ENCODE assay signal across 21 cellular contexts in the genomic region with DNA sequence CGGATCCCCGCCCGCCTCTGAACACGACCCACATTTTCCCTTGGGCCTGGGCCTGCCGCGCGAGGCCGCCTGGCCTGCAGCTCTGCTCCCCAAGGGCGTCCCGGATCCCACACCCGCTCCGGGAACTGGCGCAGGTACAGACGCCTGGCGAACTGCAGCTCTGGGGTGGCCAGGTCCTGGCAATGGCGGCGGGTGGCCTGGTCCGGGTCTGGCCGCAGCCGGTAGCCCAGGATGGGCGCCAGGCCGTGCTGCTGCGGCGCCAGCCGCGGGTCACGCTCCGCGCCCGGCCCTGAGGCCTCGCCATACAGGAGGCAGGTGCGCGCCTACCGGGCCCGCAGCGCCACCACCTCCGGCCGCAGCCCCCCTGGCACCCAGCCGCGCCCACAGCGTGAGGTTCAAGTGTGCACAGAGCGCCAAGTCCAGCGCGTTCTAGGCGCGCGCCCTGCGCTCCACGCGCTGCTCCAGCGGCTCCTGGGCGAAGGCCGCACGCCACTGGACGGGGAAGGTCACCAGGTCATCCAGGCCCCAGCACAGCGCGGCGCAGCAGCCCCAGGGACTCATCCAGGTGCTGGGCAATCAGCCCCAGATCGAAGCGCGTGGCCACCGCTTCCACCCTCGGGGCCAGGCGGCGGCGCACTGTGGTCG. TPM values are rescaled to one million over a fixed set of nuclear protein-coding genes. Genes with fewer than 3 reads are reported as not detected.
A peak's percentile ranks its signal among the peaks of the same experiment; 100 is the strongest.
DNase-seq lines count a peak whose midpoint lies in the region; ATAC-seq and TF ChIP-seq lines count a peak whose summit lies in the region.
"Had no signal": no experiment of that assay in that cellular context is flagged by ENCODE, and none has a peak within 500 bp of the region (broad histone marks: within the 10 kb centered on the region; RNA-seq: fewer than 3 reads in every experiment).

No MANE protein-coding gene starts in this region.

- peaks cover 21% of the 10 kb centered on the region for H3K4me1 Mint-ChIP-seq in activated CD8-positive, alpha-beta T cell treated with anti-CD3 and anti-CD28 coated beads, Interleukin-2, amount 10 ng/mL, durations not matched to agents 7 days and 5 days (ENCODE audit: low read depth)

- no peak overlapping the region for H3K27ac Mint-ChIP-seq in activated CD8-positive, alpha-beta T cell treated with anti-CD3 and anti-CD28 coated beads, Interleukin-2, amount 10 ng/mL, durations not matched to agents 7 days and 5 days
- H3K27ac Mint-ChIP-seq: HFFc6 had no signal

- WGBS in aorta, 2 donors, result 75 to 82% methylated on average over 66 to 67 of the region's 67 CpGs

- H3K4me1 ChIP-seq in right atrium auricular region (no peaks in the 10 kb centered on the region), left lung (no peaks in the 10 kb centered on the region), aorta (ENCODE audit: control insufficient read depth in 1 of 2, insufficient read depth in 2 of 2, low read length in 2 of 2) (no peaks in the 10 kb centered on the region)
- H3K4me1 ChIP-seq: A549, SJSA1 had no signal

- DNase-seq in Right ventricle myocardium inferior (ENCODE audit: missing footprints) (peak; percentile 60), right atrium auricular region (ENCODE audit: low spot score) (no peak), cardiac septum (ENCODE audit: low spot score) (peak; percentile 66), left lung (peak; percentile 28 to 78), aorta (peak; percentile 47 to 66), Ammon's horn (ENCODE audit: low spot score) (no peak)
- no peak for DNase-seq in activated CD8-positive, alpha-beta T cell treated with anti-CD3 and anti-CD28 coated beads, Interleukin-2, amount 10 ng/mL, durations not matched to agents 7 days and 5 days
- DNase-seq: DMS79, HFFc6, NCI-H1417, NCI-H187, NCI-H345, NCI-H524 treated with DMSO at 0.1 percent for 48 hours, RPMI8226 had no signal

- CTCF ChIA-PET in activated CD8-positive, alpha-beta T cell treated with anti-CD3 and anti-CD28 coated beads, Interleukin-2, amount 10 ng/mL, durations not matched to agents 7 days and 5 days (lab: Charles Lee), result no interaction called here

- intact Hi-C loops in Right ventricle myocardium inferior (cut with DNase I) (loop anchor here (10.0 kb wide), 1 partner anchor 186 kb away; no protein-coding TSS in a partner anchor), cardiac septum (cut with DNase I) (loop anchor here (10.0 kb wide), 1 partner anchor 186 kb away; no protein-coding TSS in a partner anchor), left lung (cut with DNase I) (no loop called here), aorta (cut with DNase I) (loop anchor here (10.0 kb wide), 1 partner anchor 186 kb away; no protein-coding TSS in a partner anchor)

- no peak for ATAC-seq in Right ventricle myocardium inferior
- ATAC-seq in left lung, result no peak
- no peak for ATAC-seq in aorta (ENCODE audit: low FRiP score)
- ATAC-seq in HG02763 (IDR thresholded peaks at IDR 0.05; ENCODE audit: unreplicated experiment), result no peak
- no peak for ATAC-seq in activated CD8-positive, alpha-beta T cell treated with anti-CD3 and anti-CD28 coated beads, Interleukin-2, amount 10 ng/mL, durations not matched to agents 7 days and 5 days
- ATAC-seq: A549 had no signal

- TF ChIP-seq CTCF in right atrium auricular region (IDR thresholded peaks at IDR 0.05) (no peak), left lung (IDR thresholded peaks at IDR 0.05) (no peak)

- no peaks in the 10 kb centered on the region for H3K36me3 Mint-ChIP-seq in activated CD8-positive, alpha-beta T cell treated with anti-CD3 and anti-CD28 coated beads, Interleukin-2, amount 10 ng/mL, durations not matched to agents 7 days and 5 days (ENCODE audit: low read depth)

- H3K36me3 ChIP-seq in right atrium auricular region (no peaks in the 10 kb centered on the region), left lung (no peaks in the 10 kb centered on the region), aorta (ENCODE audit: control insufficient read depth in 1 of 2, insufficient read depth in 2 of 2, low read length in 1 of 2) (no peaks in the 10 kb centered on the region)
- H3K36me3 ChIP-seq: SJSA1 had no signal

- no peaks in the 10 kb centered on the region for H3K9me3 ChIP-seq in right atrium auricular region
- no peaks in the 10 kb centered on the region for H3K9me3 ChIP-seq in left lung
- H3K9me3 ChIP-seq in aorta (ENCODE audit: control insufficient read depth, low read length), result no peaks in the 10 kb centered on the region
- H3K9me3 ChIP-seq: A549, SJSA1 had no signal

- H3K27me3 ChIP-seq in right atrium auricular region (no peaks in the 10 kb centered on the region), left lung (peaks cover 0 to 51% of the 10 kb centered on the region in 2 donors), aorta (ENCODE audit: control insufficient read depth in 1 of 2, insufficient read depth in 2 of 2, low read length in 1 of 2) (no peaks in the 10 kb centered on the region)

- no peak overlapping the region for H3K4me3 Mint-ChIP-seq in activated CD8-positive, alpha-beta T cell treated with anti-CD3 and anti-CD28 coated beads, Interleukin-2, amount 10 ng/mL, durations not matched to agents 7 days and 5 days
- H3K4me3 Mint-ChIP-seq: HFFc6 had no signal

- no peak overlapping the region for H3K27ac ChIP-seq in right atrium auricular region
- no peak overlapping the region for H3K27ac ChIP-seq in left lung
- no peak overlapping the region for H3K27ac ChIP-seq in aorta (ENCODE audit: low read depth in 1 of 2, low read length in 2 of 2)
- H3K27ac ChIP-seq: A549, C4-2B, KMS-11, SJSA1 had no signal

- no peak overlapping the region for H3K4me3 ChIP-seq in right atrium auricular region
- no peak overlapping the region for H3K4me3 ChIP-seq in left lung
- H3K4me3 ChIP-seq in aorta (ENCODE audit: low read length in 2 of 2), result no peak overlapping the region
- H3K4me3 ChIP-seq: A549, SJSA1 had no signal

- H3K27me3 Mint-ChIP-seq in activated CD8-positive, alpha-beta T cell treated with anti-CD3 and anti-CD28 coated beads, Interleukin-2, amount 10 ng/mL, durations not matched to agents 7 days and 5 days (ENCODE audit: low read depth), result peaks cover 13% of the 10 kb centered on the region

- no peaks in the 10 kb centered on the region for H3K9me3 Mint-ChIP-seq in activated CD8-positive, alpha-beta T cell treated with anti-CD3 and anti-CD28 coated beads, Interleukin-2, amount 10 ng/mL, durations not matched to agents 7 days and 5 days (ENCODE audit: insufficient read depth)
- H3K9me3 Mint-ChIP-seq: HFFc6 had no signal

- POLR2A ChIA-PET in activated CD8-positive, alpha-beta T cell treated with anti-CD3 and anti-CD28 coated beads, Interleukin-2, amount 10 ng/mL, durations not matched to agents 7 days and 5 days (lab: Charles Lee), result no interaction called here

RNA-seq across cellular contexts. Expression of gene AQP12A, which starts 9.5 kb away (rescaled TPM):
- not detected for total RNA-seq in Right ventricle myocardium inferior
- total RNA-seq in right atrium auricular region, result not detected
- total RNA-seq in cardiac septum, result not detected
- total RNA-seq in left lung, result not detected
- not detected for total RNA-seq in aorta
- 1 to 10 TPM in 1 of 2 donors, not detected in 1; 2.5 TPM for polyA plus RNA-seq in aorta
- total RNA-seq in activated CD8-positive, alpha-beta T cell treated with anti-CD3 and anti-CD28 coated beads, Interleukin-2, amount 10 ng/mL, durations not matched to agents 7 days and 5 days, result not detected
- total RNA-seq: H4, HFFc6, HT-29, SJSA1 had no signal
- polyA plus RNA-seq: A549 had no signal

RNA-seq across cellular contexts. Expression of gene AQP12B, which starts 18.5 kb away (rescaled TPM):
- total RNA-seq in Right ventricle myocardium inferior, result not detected
- not detected for total RNA-seq in right atrium auricular region
- total RNA-seq in cardiac septum, result not detected
- not detected for total RNA-seq in left lung
- not detected for total RNA-seq in aorta
- polyA plus RNA-seq in aorta, result under 1 TPM in 1 of 2 donors, not detected in 1; 0.38 TPM
- total RNA-seq in activated CD8-positive, alpha-beta T cell treated with anti-CD3 and anti-CD28 coated beads, Interleukin-2, amount 10 ng/mL, durations not matched to agents 7 days and 5 days, result not detected
- total RNA-seq: H4, HFFc6, HT-29, SJSA1 had no signal
- polyA plus RNA-seq: A549 had no signal

Comparison
In these comparisons a context has a peak if more than half of its experiments do, and no peak if none do; other contexts are left out.
1. DNase-seq: peak in Right ventricle myocardium inferior (single experiment), cardiac septum (single experiment), left lung (2 of 2) and aorta (2 of 2); none in right atrium auricular region (single experiment), Ammon's horn (single experiment) and activated CD8-positive, alpha-beta T cell treated with anti-CD3 and anti-CD28 coated beads, Interleukin-2, amount 10 ng/mL, durations not matched to agents 7 days and 5 days (single experiment).
2. intact Hi-C loops: an anchor here in Right ventricle myocardium inferior (10.0 kb wide), cardiac septum (10.0 kb wide) and aorta (10.0 kb wide); none called in left lung.